25 cellular contexts compared by ENCODE assay signal in genomic region chr2:34001557-34001956, GRCh38.
"Had no signal": no experiment of that assay in that cellular context is flagged by ENCODE, and none has a peak within 500 bp of the region (broad histone marks: within the 10 kb centered on the region; RNA-seq: fewer than 3 reads in every experiment).

No MANE protein-coding gene starts in this region.

- H3K27me3 ChIP-seq: dorsolateral prefrontal cortex, esophagus muscularis mucosa, foreskin keratinocyte, gastroesophageal sphincter, heart left ventricle, hepatocyte, left lung had no signal

- ATAC-seq: foreskin keratinocyte, gastroesophageal sphincter, heart left ventricle, left colon, left lung, left ventricle myocardium superior, lower lobe of right lung, mucosa of descending colon had no signal

- H2AFZ ChIP-seq: hepatocyte had no signal

- FAIRE-seq: colon, endothelial cell of umbilical vein, frontal cortex, kidney had no signal

- H3K4me2 ChIP-seq: hepatocyte had no signal

- H3K4me3 ChIP-seq: coronary artery, dorsolateral prefrontal cortex, esophagus muscularis mucosa, gastroesophageal sphincter, heart left ventricle, hepatocyte, left lung, lower lobe of right lung, mucosa of descending colon had no signal

- DNase-seq: dermis blood vessel endothelial cell; dorsolateral prefrontal cortex; effector CD4-positive, alpha-beta T cell; effector memory CD4-positive, alpha-beta T cell; foreskin keratinocyte; heart left ventricle; hypothalamus; immature natural killer cell; islet precursor cell; kidney; kidney glomerular epithelial cell; left colon; left lung; left ventricle myocardium superior; lower lobe of right lung; mesenchymal stem cell; mucosa of descending colon had no signal

- H3K27ac Mint-ChIP-seq: immature natural killer cell, mesothelial cell of epicardium had no signal

- H3K36me3 Mint-ChIP-seq: immature natural killer cell had no signal

- H3K79me2 ChIP-seq: hepatocyte had no signal

- H3K4me1 ChIP-seq: esophagus muscularis mucosa, foreskin keratinocyte, gastroesophageal sphincter, heart left ventricle, left lung, lower lobe of right lung had no signal

- H3K27ac ChIP-seq: coronary artery, dorsolateral prefrontal cortex, esophagus muscularis mucosa, foreskin keratinocyte, gastroesophageal sphincter, heart left ventricle, hepatocyte, left lung, lower lobe of right lung had no signal

- H3K36me3 ChIP-seq: esophagus muscularis mucosa, gastroesophageal sphincter, heart left ventricle, left lung, lower lobe of right lung had no signal

- H3K4me3 Mint-ChIP-seq: immature natural killer cell, mesothelial cell of epicardium had no signal

- H3K4me1 Mint-ChIP-seq: immature natural killer cell, mesothelial cell of epicardium had no signal
